In genomic region chr11:94655951-94656350, GRCh38 we compare ENCODE assay signal across 22 cellular contexts.
DNase-seq lines count a peak whose midpoint lies in the region; FAIRE-seq and TF ChIP-seq lines count a peak whose summit lies in the region.
"Had no signal": no experiment of that assay in that cellular context is flagged by ENCODE, and none has a peak within 500 bp of the region (broad histone marks: within the 10 kb centered on the region; RNA-seq: fewer than 3 reads in every experiment).

No MANE protein-coding gene starts in this region.

- no peak overlapping the region for H2BK15ac ChIP-seq in H1 (ENCODE audit: low read length)

- no peak for DNase-seq in H1 (ENCODE audit: low read depth in 1 of 2, low spot score in 2 of 2)
- no peak for DNase-seq in NK-92 (lab: John Stamatoyannopoulos, UW; ENCODE audit: unreplicated experiment)
- DNase-seq in DMS153 treated with DMSO at 0.1 percent for 48 hours (lab: John Stamatoyannopoulos, UW; ENCODE audit: unreplicated experiment): no peak
- no peak for DNase-seq in SW480 (ENCODE audit: low spot score)
- DNase-seq: ACHN; BE2C; C1 segment of cervical spinal cord; Caco-2; CD4-positive, CD25-positive, alpha-beta regulatory T cell; CD8-positive, alpha-beta memory T cell; DMS79; GDM1; GM23248; H7; IMR-90 had no signal

- H3K14ac ChIP-seq in H1 (ENCODE audit: insufficient read length): no peak overlapping the region

- no peak overlapping the region for H2BK120ac ChIP-seq in H1 (replicated peaks; ENCODE audit: low read depth, low read length)

- H2BK5ac ChIP-seq in H1 (ENCODE audit: low read depth, low read length): peak overlapping the region; percentile 28; the same call in 1 of the 2 replicates

- H3K4me2 ChIP-seq in H1 (ENCODE audit: insufficient read depth in 1 of 2, low read depth in 2 of 2, low read length in 2 of 2): no peak overlapping the region

- no peak for TF ChIP-seq EP300 in H1 (IDR thresholded peaks at IDR 0.05; ENCODE audit: borderline replicate concordance in 1 of 2, low read depth in 2 of 2, low read length in 2 of 2)

- CTCF ChIA-PET in H1 (lab: Charles Lee; ENCODE audit: partially characterized antibody): interaction anchor here (0.9 to 2.8 kb wide), 8 partner anchors 9 to 268 kb away, joined by 3 to 12 read pairs (median 4); no protein-coding TSS in a partner anchor

- no peak for TF ChIP-seq RAD21 in H1 (IDR thresholded peaks at IDR 0.05 in 1 of 2, conservative IDR thresholded peaks at IDR 0.05 in 1 of 2; ENCODE audit: low read depth in 2 of 2, low read length in 2 of 2)

- H3K56ac ChIP-seq in H1 (replicated peaks; ENCODE audit: insufficient read length, low read depth, low read length): no peak overlapping the region

- H3K27ac Mint-ChIP-seq in nephron: peak overlapping the region in 2 of 3 experiments; percentile 40 to 46
- H3K27ac Mint-ChIP-seq: CD4-positive, CD25-positive, alpha-beta regulatory T cell; CD8-positive, alpha-beta memory T cell had no signal

- TF ChIP-seq CTCF in H1 (IDR thresholded peaks at IDR 0.05; ENCODE audit: control extremely low read depth in 1 of 3, insufficient read depth in 1 of 3, low read depth in 1 of 3, low read length in 3 of 3): no peak
- no peak for TF ChIP-seq CTCF in nephron (IDR thresholded peaks at IDR 0.05; ENCODE audit: unreplicated experiment in 3 of 3)

- H3K23ac ChIP-seq in H1 (ENCODE audit: insufficient read length): no peak overlapping the region

- H3K4me3 ChIP-seq in HUES6 (ENCODE audit: low read depth, low read length) (no peak overlapping the region), H1 (ENCODE audit: extremely low read depth in 1 of 4, insufficient read depth in 2 of 4, low read depth in 3 of 4, low read length in 4 of 4) (no peak overlapping the region)
- H3K4me3 ChIP-seq: GM23248, K562 had no signal

- H3K4me1 Mint-ChIP-seq in nephron: peaks cover 17% of the 10 kb centered on the region
- H3K4me1 Mint-ChIP-seq: CD4-positive, CD25-positive, alpha-beta regulatory T cell; CD8-positive, alpha-beta memory T cell had no signal

- no peaks in the 10 kb centered on the region for H3K36me3 Mint-ChIP-seq in nephron (ENCODE audit: low read depth)
- H3K36me3 Mint-ChIP-seq: CD4-positive, CD25-positive, alpha-beta regulatory T cell; CD8-positive, alpha-beta memory T cell had no signal

- no peaks in the 10 kb centered on the region for H3K9me3 Mint-ChIP-seq in nephron
- H3K9me3 Mint-ChIP-seq: CD8-positive, alpha-beta memory T cell had no signal

- H3K9me3 ChIP-seq in HUES6 (ENCODE audit: control insufficient read depth, insufficient read depth, low read depth, low read length) (no peaks in the 10 kb centered on the region), H1 (ENCODE audit: insufficient read depth in 2 of 2, low read depth in 1 of 2, low read length in 1 of 2) (no peaks in the 10 kb centered on the region)
- H3K9me3 ChIP-seq: BE2C, Caco-2 had no signal

- no peak overlapping the region for H3K4ac ChIP-seq in H1 (replicated peaks; ENCODE audit: insufficient read length, low read depth, low read length)

- no peak overlapping the region for H2AK5ac ChIP-seq in H1 (ENCODE audit: low read depth, low read length)

- H3K9ac ChIP-seq in HUES6 (ENCODE audit: low read length): peak overlapping the region; percentile 3
- no peak overlapping the region for H3K9ac ChIP-seq in H1 (replicated peaks in 1 of 4; ENCODE audit: extremely low read depth in 1 of 4, low read depth in 3 of 4, low read length in 3 of 4)
- H3K9ac ChIP-seq: GM23248 had no signal

- H3K4me3 Mint-ChIP-seq in nephron: no peak overlapping the region
- H3K4me3 Mint-ChIP-seq: CD4-positive, CD25-positive, alpha-beta regulatory T cell; CD8-positive, alpha-beta memory T cell had no signal

- FAIRE-seq in H1 (lab: Jason Lieb, UNC): no peak
- FAIRE-seq: A204.1, D721Med, GM12892, GM18507, K562 had no signal

- H4K8ac ChIP-seq in H1 (ENCODE audit: extremely low read depth, insufficient read depth, low read length): no peak overlapping the region

- TF ChIP-seq POLR2A in H1 (IDR thresholded peaks at IDR 0.05; ENCODE audit: control extremely low read depth in 1 of 2, low read depth in 2 of 2, low read length in 2 of 2): peak in 1 of 2 experiments; percentile 36; a peak in 1 of 3 replicates

- H3K27me3 Mint-ChIP-seq in nephron (ENCODE audit: low read depth): peaks cover 4% of the 10 kb centered on the region

- peaks cover 84% of the 10 kb centered on the region for H3K36me3 ChIP-seq in HUES6 (ENCODE audit: control insufficient read depth, insufficient read depth, low read length)
- peaks cover 0 to 22% (median 7%) of the 10 kb centered on the region in 4 experiments; a peak in 5 of 8 replicates for H3K36me3 ChIP-seq in H1 (ENCODE audit: control insufficient read depth in 2 of 4, insufficient read depth in 4 of 4, low read length in 3 of 4)
- H3K36me3 ChIP-seq: BE2C had no signal

- H3K79me2 ChIP-seq in H1 (ENCODE audit: control insufficient read depth in 1 of 2, insufficient read depth in 2 of 2, low read length in 2 of 2): peaks cover 0 to 42% of the 10 kb centered on the region in 2 experiments; a peak in 2 of 4 replicates

- H3K79me1 ChIP-seq in H1 (ENCODE audit: low read depth, low read length): peaks cover 2% of the 10 kb centered on the region; the same call in 1 of the 2 replicates

- H2BK20ac ChIP-seq in H1 (ENCODE audit: low read length): no peak overlapping the region

- H3K27me3 ChIP-seq in HUES6 (ENCODE audit: control insufficient read depth, insufficient read depth, low read length) (no peaks in the 10 kb centered on the region), H1 (replicated peaks in 1 of 4; ENCODE audit: control insufficient read depth in 3 of 4, extremely low read depth in 1 of 4, insufficient read depth in 3 of 4, low read length in 3 of 4) (no peaks in the 10 kb centered on the region)
- H3K27me3 ChIP-seq: BE2C had no signal

- H2AFZ ChIP-seq in H1 (ENCODE audit: low read length): no peak overlapping the region
- H2AFZ ChIP-seq: GM23248 had no signal

- H3K27ac ChIP-seq in HUES6 (ENCODE audit: low read depth, low read length) (peak overlapping the region; percentile 79; the same call in 1 of the 2 replicates), H1 (ENCODE audit: low read depth, low read length) (no peak overlapping the region)
- H3K27ac ChIP-seq: GM23248 had no signal

- no peaks in the 10 kb centered on the region for H3K23me2 ChIP-seq in H1 (ENCODE audit: low read depth, low read length)

- no peak overlapping the region for H4K91ac ChIP-seq in H1 (replicated peaks; ENCODE audit: insufficient read length, low read length)

- 90% methylated on average over 1 of the region's 1 CpG; no CpG with 5 or more reads in 1 of the 2 experiments for WGBS in H1 (ENCODE audit: extremely low coverage in 1 of 2, insufficient coverage in 1 of 2, insufficient read length in 1 of 2, insufficient replicate concordance in 2 of 2, low coverage in 1 of 2, low lambda C conversion rate in 2 of 2, missing lambda C conversion rate in 1 of 2), 2 experiments

- 0 out of 2 replicates have a peak overlapping the region, but pooled peaks have one; percentile 62 for H3K18ac ChIP-seq in H1 (ENCODE audit: extremely low read depth, low read length)

- no peaks in the 10 kb centered on the region for H4K20me1 ChIP-seq in H1 (replicated peaks in 1 of 2; ENCODE audit: control insufficient read depth in 1 of 2, insufficient read depth in 2 of 2, low read length in 2 of 2)

- peak overlapping the region; percentile 42; the same call in 1 of the 2 replicates for H2BK12ac ChIP-seq in H1 (ENCODE audit: low read depth, low read length)

- POLR2A ChIA-PET in H1 (lab: Charles Lee; ENCODE audit: partially characterized antibody): interaction anchor here (1.0 to 11.5 kb wide), 17 partner anchors 8 to 111 kb away, joined by 3 to 167 read pairs (median 7); no protein-coding TSS in a partner anchor

- H4K5ac ChIP-seq in H1 (ENCODE audit: insufficient read length, low read depth, low read length): no peak overlapping the region

- peaks cover 60% of the 10 kb centered on the region for H3K4me1 ChIP-seq in HUES6 (ENCODE audit: control insufficient read depth, insufficient read depth, low read length)
- H3K4me1 ChIP-seq in H1 (replicated peaks in 1 of 4; ENCODE audit: control insufficient read depth in 3 of 4, insufficient read depth in 4 of 4, low read length in 3 of 4): peaks cover under 1 to 40% (median 15%) of the 10 kb centered on the region in 4 experiments; a peak in 6 of 7 replicates

TF ChIP-seq in H1, 55 proteins besides CTCF, POLR2A, EP300 and RAD21:
- no peak for TF ChIP-seq EGR1 (IDR thresholded peaks at IDR 0.05; ENCODE audit: borderline replicate concordance, low read depth, low read length)
- no peak for TF ChIP-seq POU5F1 (IDR thresholded peaks at IDR 0.05; ENCODE audit: low read depth, low read length)
- TF ChIP-seq EZH2 (IDR thresholded peaks at IDR 0.05; ENCODE audit: low read depth, low read length, severe bottlenecking): no peak
- no peak for TF ChIP-seq CBX5 (IDR thresholded peaks at IDR 0.05; ENCODE audit: low read depth, low read length)
- no peak for TF ChIP-seq SUZ12 (IDR thresholded peaks at IDR 0.05; ENCODE audit: low read length)
